In genomic region chr15:80020161-80020560, GRCh38 we compare ENCODE assay signal across 4 cellular contexts. TPM values are rescaled to one million over a fixed set of nuclear protein-coding genes. Genes with fewer than 3 reads are reported as not detected.
"Had no signal": no experiment of that assay in that cellular context is flagged by ENCODE, and none has a peak within 500 bp of the region (broad histone marks: within the 10 kb centered on the region; RNA-seq: fewer than 3 reads in every experiment).

No MANE protein-coding gene starts in this region.

RNA-seq across cellular contexts. Expression of gene BCL2A1, which starts 49.2 kb away (rescaled TPM):
- total RNA-seq: astrocyte, endodermal cell, esophagus mucosa, foreskin keratinocyte had no signal
- polyA plus RNA-seq: foreskin keratinocyte had no signal
